In the genomic region with DNA sequence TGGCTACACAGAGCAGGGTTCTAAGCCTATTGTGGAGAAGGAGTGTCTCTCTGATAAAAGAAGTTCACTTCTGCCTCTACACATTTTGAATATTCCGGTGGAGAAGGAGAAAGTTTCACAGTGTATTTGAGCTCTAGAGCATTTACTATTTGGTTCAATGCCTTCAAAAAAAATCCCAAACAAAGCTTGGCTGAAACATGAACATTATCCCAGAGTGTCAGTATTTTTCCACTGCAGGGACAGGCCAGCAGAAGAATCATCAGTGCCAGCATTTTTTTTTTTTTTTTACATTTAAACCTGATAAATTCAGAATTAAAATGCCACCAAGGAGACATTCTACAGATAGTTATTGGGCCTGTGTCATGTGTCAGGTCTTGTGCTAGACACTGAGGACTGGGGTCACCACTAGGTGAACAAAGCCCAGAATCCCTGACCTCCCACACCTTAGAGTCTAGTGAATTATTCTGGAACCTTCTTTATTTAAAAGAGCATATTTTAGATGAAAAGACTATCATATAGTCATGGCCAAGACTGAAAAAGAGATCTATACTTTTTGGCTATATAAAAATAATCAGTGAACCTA, we compare ENCODE assay signal across 1 cellular context.
TF ChIP-seq lines count a peak whose summit lies in the region.

No MANE protein-coding gene starts in this region.

TF ChIP-seq in GM23338, 12 proteins besides CTCF, POLR2A, EP300 and RAD21 (continued from another document):
- TF ChIP-seq, protein P1, sequence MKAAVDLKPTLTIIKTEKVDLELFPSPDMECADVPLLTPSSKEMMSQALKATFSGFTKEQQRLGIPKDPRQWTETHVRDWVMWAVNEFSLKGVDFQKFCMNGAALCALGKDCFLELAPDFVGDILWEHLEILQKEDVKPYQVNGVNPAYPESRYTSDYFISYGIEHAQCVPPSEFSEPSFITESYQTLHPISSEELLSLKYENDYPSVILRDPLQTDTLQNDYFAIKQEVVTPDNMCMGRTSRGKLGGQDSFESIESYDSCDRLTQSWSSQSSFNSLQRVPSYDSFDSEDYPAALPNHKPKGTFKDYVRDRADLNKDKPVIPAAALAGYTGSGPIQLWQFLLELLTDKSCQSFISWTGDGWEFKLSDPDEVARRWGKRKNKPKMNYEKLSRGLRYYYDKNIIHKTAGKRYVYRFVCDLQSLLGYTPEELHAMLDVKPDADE (IDR thresholded peaks at IDR 0.05): no peak
- TF ChIP-seq EZH2 (IDR thresholded peaks at IDR 0.05; ENCODE audit: low read depth, unreplicated experiment) (no peak), CREB1 (CRISPR knock-in tag; IDR thresholded peaks at IDR 0.05; ENCODE audit: low read depth) (no peak), JUNB (IDR thresholded peaks at IDR 0.05; ENCODE audit: unreplicated experiment) (no peak), EZH2phosphoT487 (IDR thresholded peaks at IDR 0.05; ENCODE audit: unreplicated experiment) (no peak), NANOG (IDR thresholded peaks at IDR 0.05; ENCODE audit: borderline replicate concordance) (no peak)
- TF ChIP-seq, protein P2, sequence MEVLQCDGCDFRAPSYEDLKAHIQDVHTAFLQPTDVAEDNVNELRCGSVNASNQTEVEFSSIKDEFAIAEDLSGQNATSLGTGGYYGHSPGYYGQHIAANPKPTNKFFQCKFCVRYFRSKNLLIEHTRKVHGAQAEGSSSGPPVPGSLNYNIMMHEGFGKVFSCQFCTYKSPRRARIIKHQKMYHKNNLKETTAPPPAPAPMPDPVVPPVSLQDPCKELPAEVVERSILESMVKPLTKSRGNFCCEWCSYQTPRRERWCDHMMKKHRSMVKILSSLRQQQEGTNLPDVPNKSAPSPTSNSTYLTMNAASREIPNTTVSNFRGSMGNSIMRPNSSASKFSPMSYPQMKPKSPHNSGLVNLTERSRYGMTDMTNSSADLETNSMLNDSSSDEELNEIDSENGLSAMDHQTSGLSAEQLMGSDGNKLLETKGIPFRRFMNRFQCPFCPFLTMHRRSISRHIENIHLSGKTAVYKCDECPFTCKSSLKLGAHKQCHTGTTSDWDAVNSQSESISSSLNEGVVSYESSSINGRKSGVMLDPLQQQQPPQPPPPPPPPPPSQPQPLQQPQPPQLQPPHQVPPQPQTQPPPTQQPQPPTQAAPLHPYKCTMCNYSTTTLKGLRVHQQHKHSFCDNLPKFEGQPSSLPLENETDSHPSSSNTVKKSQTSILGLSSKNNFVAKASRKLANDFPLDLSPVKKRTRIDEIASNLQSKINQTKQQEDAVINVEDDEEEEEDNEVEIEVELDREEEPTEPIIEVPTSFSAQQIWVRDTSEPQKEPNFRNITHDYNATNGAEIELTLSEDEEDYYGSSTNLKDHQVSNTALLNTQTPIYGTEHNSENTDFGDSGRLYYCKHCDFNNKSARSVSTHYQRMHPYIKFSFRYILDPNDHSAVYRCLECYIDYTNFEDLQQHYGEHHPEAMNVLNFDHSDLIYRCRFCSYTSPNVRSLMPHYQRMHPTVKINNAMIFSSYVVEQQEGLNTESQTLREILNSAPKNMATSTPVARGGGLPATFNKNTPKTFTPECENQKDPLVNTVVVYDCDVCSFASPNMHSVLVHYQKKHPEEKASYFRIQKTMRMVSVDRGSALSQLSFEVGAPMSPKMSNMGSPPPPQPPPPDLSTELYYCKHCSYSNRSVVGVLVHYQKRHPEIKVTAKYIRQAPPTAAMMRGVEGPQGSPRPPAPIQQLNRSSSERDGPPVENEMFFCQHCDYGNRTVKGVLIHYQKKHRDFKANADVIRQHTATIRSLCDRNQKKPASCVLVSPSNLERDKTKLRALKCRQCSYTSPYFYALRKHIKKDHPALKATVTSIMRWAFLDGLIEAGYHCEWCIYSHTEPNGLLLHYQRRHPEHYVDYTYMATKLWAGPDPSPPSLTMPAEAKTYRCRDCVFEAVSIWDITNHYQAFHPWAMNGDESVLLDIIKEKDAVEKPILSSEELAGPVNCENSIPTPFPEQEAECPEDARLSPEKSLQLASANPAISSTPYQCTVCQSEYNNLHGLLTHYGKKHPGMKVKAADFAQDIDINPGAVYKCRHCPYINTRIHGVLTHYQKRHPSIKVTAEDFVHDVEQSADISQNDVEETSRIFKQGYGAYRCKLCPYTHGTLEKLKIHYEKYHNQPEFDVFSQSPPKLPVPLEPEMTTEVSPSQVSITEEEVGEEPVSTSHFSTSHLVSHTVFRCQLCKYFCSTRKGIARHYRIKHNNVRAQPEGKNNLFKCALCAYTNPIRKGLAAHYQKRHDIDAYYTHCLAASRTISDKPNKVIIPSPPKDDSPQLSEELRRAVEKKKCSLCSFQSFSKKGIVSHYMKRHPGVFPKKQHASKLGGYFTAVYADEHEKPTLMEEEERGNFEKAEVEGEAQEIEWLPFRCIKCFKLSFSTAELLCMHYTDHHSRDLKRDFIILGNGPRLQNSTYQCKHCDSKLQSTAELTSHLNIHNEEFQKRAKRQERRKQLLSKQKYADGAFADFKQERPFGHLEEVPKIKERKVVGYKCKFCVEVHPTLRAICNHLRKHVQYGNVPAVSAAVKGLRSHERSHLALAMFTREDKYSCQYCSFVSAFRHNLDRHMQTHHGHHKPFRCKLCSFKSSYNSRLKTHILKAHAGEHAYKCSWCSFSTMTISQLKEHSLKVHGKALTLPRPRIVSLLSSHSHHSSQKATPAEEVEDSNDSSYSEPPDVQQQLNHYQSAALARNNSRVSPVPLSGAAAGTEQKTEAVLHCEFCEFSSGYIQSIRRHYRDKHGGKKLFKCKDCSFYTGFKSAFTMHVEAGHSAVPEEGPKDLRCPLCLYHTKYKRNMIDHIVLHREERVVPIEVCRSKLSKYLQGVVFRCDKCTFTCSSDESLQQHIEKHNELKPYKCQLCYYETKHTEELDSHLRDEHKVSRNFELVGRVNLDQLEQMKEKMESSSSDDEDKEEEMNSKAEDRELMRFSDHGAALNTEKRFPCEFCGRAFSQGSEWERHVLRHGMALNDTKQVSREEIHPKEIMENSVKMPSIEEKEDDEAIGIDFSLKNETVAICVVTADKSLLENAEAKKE (CRISPR knock-in tag; IDR thresholded peaks at IDR 0.05): no peak
TF ChIP-seq in GM23338: peak in this region for 0.
